In the genomic region with DNA sequence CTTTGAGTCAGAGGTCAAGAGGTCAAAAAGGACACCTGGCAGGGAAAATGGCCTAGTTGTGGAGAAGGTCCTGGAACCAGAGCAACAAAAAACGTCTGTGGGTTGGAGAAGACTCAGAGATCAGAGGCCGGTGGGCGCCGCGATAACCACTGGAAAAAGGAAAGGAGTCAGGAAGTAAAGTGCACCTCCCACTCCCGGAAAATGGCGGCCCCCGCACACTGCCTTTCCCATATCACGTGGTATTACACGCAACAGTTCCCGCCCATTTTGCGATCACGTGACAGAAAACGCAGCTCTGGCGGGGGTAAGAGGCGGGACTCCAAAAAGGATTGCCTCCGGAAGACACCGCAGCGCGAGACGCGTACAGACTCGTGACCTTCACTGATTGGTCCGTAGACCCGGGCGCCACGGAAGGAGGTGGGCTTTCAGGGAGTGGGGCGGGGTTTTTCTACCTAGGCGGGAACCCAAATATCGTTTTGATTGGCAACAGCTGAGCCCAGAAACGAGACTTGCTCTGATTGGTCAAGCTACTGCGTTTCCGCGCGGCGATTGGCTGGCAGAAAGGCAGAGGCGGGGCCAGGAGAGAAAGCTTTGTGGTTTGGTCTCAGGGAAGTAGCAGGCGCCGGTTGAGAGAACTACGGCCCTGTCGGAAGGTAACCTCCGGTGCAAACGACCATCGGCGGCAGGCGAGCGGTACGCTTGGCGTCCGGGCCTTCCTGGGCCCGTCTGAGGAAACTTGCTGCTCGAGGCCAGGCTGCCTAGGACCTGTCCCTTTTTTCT, we compare ENCODE assay signal across 8 cellular contexts. TPM values are rescaled to one million over a fixed set of nuclear protein-coding genes. Genes with fewer than 3 reads are reported as not detected.
DNase-seq lines count a peak whose midpoint lies in the region; ATAC-seq lines count a peak whose summit lies in the region.

A gene with protein sequence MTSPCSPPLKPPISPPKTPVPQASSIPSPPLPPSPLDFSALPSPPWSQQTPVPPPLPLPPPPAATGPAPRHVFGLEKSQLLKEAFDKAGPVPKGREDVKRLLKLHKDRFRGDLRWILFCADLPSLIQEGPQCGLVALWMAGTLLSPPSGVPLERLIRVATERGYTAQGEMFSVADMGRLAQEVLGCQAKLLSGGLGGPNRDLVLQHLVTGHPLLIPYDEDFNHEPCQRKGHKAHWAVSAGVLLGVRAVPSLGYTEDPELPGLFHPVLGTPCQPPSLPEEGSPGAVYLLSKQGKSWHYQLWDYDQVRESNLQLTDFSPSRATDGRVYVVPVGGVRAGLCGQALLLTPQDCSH (minus strand): TSS at position 193 of the 780 bp plus-strand sequence. CDS start 674 bp downstream, outside the sequence.

- peaks cover 32% of the 10 kb centered on the region for H3K4me1 ChIP-seq in CD8-positive, alpha-beta memory T cell (ENCODE audit: insufficient read depth, low read length)

- H3K4me3 ChIP-seq in CD8-positive, alpha-beta memory T cell (ENCODE audit: low read length): peak within 1 kb of the TSS; percentile 83

- peak; percentile 98 to 100 (median 100) for DNase-seq in CD8-positive, alpha-beta memory T cell
- DNase-seq in HS-5 (ENCODE audit: low read depth): peak; percentile 99
- peak; percentile 99 for DNase-seq in NK-92 treated with Interleukin-12 subunit alpha and Interleukin-12 subunit beta, amount 100 ng/mL, for 24 hours (lab: John Stamatoyannopoulos, UW)
- peak; percentile 99 for DNase-seq in activated CD8-positive, alpha-beta memory T cell treated with anti-CD3 and anti-CD28 coated beads for 24 hours
- peak; percentile 99 for DNase-seq in effector CD8-positive, alpha-beta T cell (lab: John Stamatoyannopoulos, UW)
- DNase-seq in lung microvascular endothelial cell (ENCODE audit: low read depth in 2 of 2): peak; percentile 100
- peak; percentile 98 to 100 (median 99) for DNase-seq in stimulated activated CD4-positive, alpha-beta T cell treated with anti-CD3 and anti-CD28 coated beads, TNF-alpha, amount 100 ng/mL, for 48 hours (ENCODE audit: low read depth in 3 of 3)

- no peaks in the 10 kb centered on the region for H3K9me3 Mint-ChIP-seq in CD8-positive, alpha-beta memory T cell

- H3K4me1 Mint-ChIP-seq in CD8-positive, alpha-beta memory T cell: peaks cover 36 to 44% (median 42%) of the 10 kb centered on the region in 3 donors

- H3K4me3 Mint-ChIP-seq in CD8-positive, alpha-beta memory T cell: peak within 1 kb of the TSS; percentile 94 to 99 (median 98)

- CTCF ChIA-PET in CD8-positive, alpha-beta memory T cell (lab: Charles Lee): interaction anchor here (1.0 to 2.5 kb wide), 6 partner anchors 28 to 87 kb away, joined by 3 to 13 read pairs (median 8); a partner anchor contains a TSS

- no peaks in the 10 kb centered on the region for H3K27me3 ChIP-seq in CD8-positive, alpha-beta memory T cell (ENCODE audit: insufficient read depth, low read length, poor library complexity, severe bottlenecking)

- H3K27me3 Mint-ChIP-seq in CD8-positive, alpha-beta memory T cell: peaks cover 0 to 3% of the 10 kb centered on the region in 2 donors

- ATAC-seq in GM19468 (IDR thresholded peaks at IDR 0.05; ENCODE audit: extremely low read depth, unreplicated experiment): peak; percentile 69

- H3K9me3 ChIP-seq in CD8-positive, alpha-beta memory T cell (ENCODE audit: low read length): no peaks in the 10 kb centered on the region

- H3K36me3 Mint-ChIP-seq in CD8-positive, alpha-beta memory T cell: peaks cover 0 to 31% (median 5%) of the 10 kb centered on the region in 3 donors

- H3K27ac ChIP-seq in CD8-positive, alpha-beta memory T cell (ENCODE audit: low read depth, low read length): peak within 1 kb of the TSS; percentile 92

- H3K27ac Mint-ChIP-seq in CD8-positive, alpha-beta memory T cell: peak within 1 kb of the TSS; percentile 95 to 100 (median 98)

- H3K36me3 ChIP-seq in CD8-positive, alpha-beta memory T cell (ENCODE audit: insufficient read depth, low read length): peaks cover 3% of the 10 kb centered on the region

- POLR2A ChIA-PET in CD8-positive, alpha-beta memory T cell (lab: Charles Lee): interaction anchor here (0.5 to 10.5 kb wide), 13 partner anchors 18 to 613 kb away, joined by 3 to 110 read pairs (median 6); a partner anchor contains a TSS

RNA-seq across cellular contexts. Expression of the gene that starts here (rescaled TPM):
- total RNA-seq in CD8-positive, alpha-beta memory T cell: 10 to 100 TPM; 10.3 to 10.6 TPM
- 2.9 TPM for polyA plus RNA-seq in CD8-positive, alpha-beta memory T cell
- 0.20 and 0.44 TPM in 2 replicates for total RNA-seq in lung microvascular endothelial cell

Comparison
In these comparisons a context has a peak if more than half of its experiments do, and no peak if none do; other contexts are left out.
1. Peak in every context shown above with its lines: DNase-seq, ATAC-seq, H3K4me3 ChIP-seq and H3K27ac ChIP-seq.
2. Peak in DNase-seq in lung microvascular endothelial cell; RNA of the gene not detected or under 1 TPM.